In the genomic region with DNA sequence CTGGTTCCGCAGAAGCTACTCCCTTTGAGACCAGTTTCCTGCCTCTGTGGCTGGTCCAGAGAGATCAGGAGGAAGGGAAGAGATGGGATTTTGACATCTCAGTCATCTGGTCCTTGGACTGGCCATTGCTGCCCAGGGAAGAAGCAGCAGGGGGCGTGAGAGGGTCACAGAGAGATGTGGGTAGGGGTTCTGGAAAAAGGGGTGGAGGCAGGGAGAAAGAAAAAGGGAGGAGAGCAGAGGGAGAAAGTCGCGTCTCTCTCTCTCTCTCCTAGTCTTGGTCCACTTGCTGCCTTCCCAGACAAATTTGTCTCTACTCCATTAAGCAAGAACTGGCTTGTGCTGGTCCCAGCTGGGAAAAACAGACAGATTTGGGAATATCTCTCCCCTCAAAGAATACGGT, we compare ENCODE assay signal across 1 cellular context.
A peak's percentile ranks its signal among the peaks of the same experiment; 100 is the strongest.
TF ChIP-seq lines count a peak whose summit lies in the region.

No MANE protein-coding gene starts in this region.

TF ChIP-seq in SK-N-SH, 30 proteins besides CTCF, POLR2A, EP300 and RAD21 (continued from another document):
- TF ChIP-seq, protein P1, sequence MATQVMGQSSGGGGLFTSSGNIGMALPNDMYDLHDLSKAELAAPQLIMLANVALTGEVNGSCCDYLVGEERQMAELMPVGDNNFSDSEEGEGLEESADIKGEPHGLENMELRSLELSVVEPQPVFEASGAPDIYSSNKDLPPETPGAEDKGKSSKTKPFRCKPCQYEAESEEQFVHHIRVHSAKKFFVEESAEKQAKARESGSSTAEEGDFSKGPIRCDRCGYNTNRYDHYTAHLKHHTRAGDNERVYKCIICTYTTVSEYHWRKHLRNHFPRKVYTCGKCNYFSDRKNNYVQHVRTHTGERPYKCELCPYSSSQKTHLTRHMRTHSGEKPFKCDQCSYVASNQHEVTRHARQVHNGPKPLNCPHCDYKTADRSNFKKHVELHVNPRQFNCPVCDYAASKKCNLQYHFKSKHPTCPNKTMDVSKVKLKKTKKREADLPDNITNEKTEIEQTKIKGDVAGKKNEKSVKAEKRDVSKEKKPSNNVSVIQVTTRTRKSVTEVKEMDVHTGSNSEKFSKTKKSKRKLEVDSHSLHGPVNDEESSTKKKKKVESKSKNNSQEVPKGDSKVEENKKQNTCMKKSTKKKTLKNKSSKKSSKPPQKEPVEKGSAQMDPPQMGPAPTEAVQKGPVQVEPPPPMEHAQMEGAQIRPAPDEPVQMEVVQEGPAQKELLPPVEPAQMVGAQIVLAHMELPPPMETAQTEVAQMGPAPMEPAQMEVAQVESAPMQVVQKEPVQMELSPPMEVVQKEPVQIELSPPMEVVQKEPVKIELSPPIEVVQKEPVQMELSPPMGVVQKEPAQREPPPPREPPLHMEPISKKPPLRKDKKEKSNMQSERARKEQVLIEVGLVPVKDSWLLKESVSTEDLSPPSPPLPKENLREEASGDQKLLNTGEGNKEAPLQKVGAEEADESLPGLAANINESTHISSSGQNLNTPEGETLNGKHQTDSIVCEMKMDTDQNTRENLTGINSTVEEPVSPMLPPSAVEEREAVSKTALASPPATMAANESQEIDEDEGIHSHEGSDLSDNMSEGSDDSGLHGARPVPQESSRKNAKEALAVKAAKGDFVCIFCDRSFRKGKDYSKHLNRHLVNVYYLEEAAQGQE (IDR thresholded peaks at IDR 0.05; ENCODE audit: low read depth, low read length): no peak
- no peak for TF ChIP-seq TCF12 (IDR thresholded peaks at IDR 0.05)
- 0 out of 2 replicates have a peak, but pooled peaks have one; percentile 34 for TF ChIP-seq MXI1 (IDR thresholded peaks at IDR 0.05; ENCODE audit: low read depth, low read length)
- TF ChIP-seq GABPA (IDR thresholded peaks at IDR 0.05; ENCODE audit: low read depth): no peak
TF ChIP-seq in SK-N-SH: peak in this region for 2.
